1 cellular context compared by ENCODE assay signal in genomic region chr4:40439519-40439918, GRCh38.
TF ChIP-seq lines count a peak whose summit lies in the region.

No MANE protein-coding gene starts in this region.

TF ChIP-seq in GM23338, 12 proteins besides CTCF, POLR2A, EP300 and RAD21:
- TF ChIP-seq JUNB (IDR thresholded peaks at IDR 0.05; ENCODE audit: unreplicated experiment) (no peak), ETS1 (IDR thresholded peaks at IDR 0.05) (no peak), EZH2 (IDR thresholded peaks at IDR 0.05; ENCODE audit: low read depth, unreplicated experiment) (no peak), REST (IDR thresholded peaks at IDR 0.05; ENCODE audit: unreplicated experiment) (no peak), EZH2phosphoT487 (IDR thresholded peaks at IDR 0.05; ENCODE audit: unreplicated experiment) (no peak), STAT1 (IDR thresholded peaks at IDR 0.05; ENCODE audit: unreplicated experiment) (no peak), ZNF462 (CRISPR knock-in tag; IDR thresholded peaks at IDR 0.05) (no peak), ZNF331 (CRISPR knock-in tag; IDR thresholded peaks at IDR 0.05; ENCODE audit: low read depth) (no peak), ZNF114 (CRISPR knock-in tag; IDR thresholded peaks at IDR 0.05) (no peak), POLR2AphosphoS5 (IDR thresholded peaks at IDR 0.05; ENCODE audit: low read depth) (no peak), CREB1 (CRISPR knock-in tag; IDR thresholded peaks at IDR 0.05; ENCODE audit: low read depth) (no peak), NANOG (IDR thresholded peaks at IDR 0.05; ENCODE audit: borderline replicate concordance) (no peak)
